ENCODE assay signal across 13 cellular contexts in the genomic region with DNA sequence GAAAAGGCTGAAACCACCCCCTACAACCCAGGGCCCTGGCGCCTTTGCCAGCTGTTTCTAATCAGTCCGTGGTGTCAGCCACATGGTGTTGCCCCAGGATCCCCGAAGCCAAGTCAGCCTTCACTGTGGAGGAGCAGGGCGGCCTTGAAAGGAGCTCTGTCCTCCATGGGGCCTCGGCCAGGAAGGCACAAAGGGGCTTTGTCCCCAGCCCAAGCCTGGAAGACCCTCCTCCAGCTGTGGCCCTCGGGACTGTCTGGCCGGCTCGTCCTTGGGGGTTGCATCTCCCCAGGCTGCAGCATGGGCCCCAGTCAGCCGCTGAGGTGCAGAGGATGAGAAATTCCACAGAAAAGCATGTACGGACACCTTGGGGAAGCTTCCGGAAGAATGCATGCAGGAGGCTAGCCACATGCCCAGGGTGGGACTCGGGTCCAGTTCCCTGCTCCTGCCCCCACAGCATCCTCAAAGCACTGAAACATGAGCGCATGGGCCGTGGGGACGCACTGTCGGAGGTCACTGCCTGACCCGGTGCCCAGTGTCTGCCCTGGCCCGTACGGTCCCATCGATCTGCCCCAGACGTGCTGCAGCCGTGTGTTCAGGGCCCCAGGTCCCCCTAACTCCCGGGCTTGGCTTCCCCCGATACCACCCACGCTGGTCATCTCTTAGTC. TPM values are rescaled to one million over a fixed set of nuclear protein-coding genes. Genes with fewer than 3 reads are reported as not detected.
DNase-seq lines count a peak whose midpoint lies in the region; ATAC-seq lines count a peak whose summit lies in the region.
"Had no signal": no experiment of that assay in that cellular context is flagged by ENCODE, and none has a peak within 500 bp of the region (broad histone marks: within the 10 kb centered on the region; RNA-seq: fewer than 3 reads in every experiment).

No MANE protein-coding gene starts in this region.

- no peaks in the 10 kb centered on the region for H3K9me3 ChIP-seq in HAP-1

- H3K36me3 ChIP-seq in HAP-1 (replicated peaks) = no peaks in the 10 kb centered on the region

- no peak overlapping the region for H3K4me3 ChIP-seq in HAP-1

- peaks cover 5% of the 10 kb centered on the region for H3K27me3 Mint-ChIP-seq in activated T-helper 17 cell treated with anti-CD3 and anti-CD28 coated beads, Interleukin-2, amount 50 U/mL, for 72 hours

- ATAC-seq in activated T-helper 17 cell treated with anti-CD3 and anti-CD28 coated beads, Interleukin-2, amount 50 U/mL, for 72 hours (replicated peaks) = no peak
- ATAC-seq: natural killer cell had no signal

- H3K9me3 Mint-ChIP-seq in activated T-helper 17 cell treated with anti-CD3 and anti-CD28 coated beads, Interleukin-2, amount 50 U/mL, for 72 hours = no peaks in the 10 kb centered on the region
- H3K9me3 Mint-ChIP-seq: natural killer cell had no signal

- no peaks in the 10 kb centered on the region for H3K4me1 ChIP-seq in HAP-1

- peaks cover 5% of the 10 kb centered on the region for H3K4me1 Mint-ChIP-seq in activated T-helper 17 cell treated with anti-CD3 and anti-CD28 coated beads, Interleukin-2, amount 50 U/mL, for 72 hours
- H3K4me1 Mint-ChIP-seq: natural killer cell had no signal

- no peaks in the 10 kb centered on the region for H3K27me3 ChIP-seq in HAP-1 (ENCODE audit: low read depth)

- no peak overlapping the region for H3K27ac Mint-ChIP-seq in activated T-helper 17 cell treated with anti-CD3 and anti-CD28 coated beads, Interleukin-2, amount 50 U/mL, for 72 hours
- H3K27ac Mint-ChIP-seq: natural killer cell had no signal

- peak; percentile 50 for DNase-seq in Daoy (ENCODE audit: low read depth)
- DNase-seq in SK-MEL-5 (ENCODE audit: low read depth, low spot score) = peak; percentile 66
- peak; percentile 83 for DNase-seq in globus pallidus (ENCODE audit: low spot score)
- peak; percentile 60 for DNase-seq in retina
- no peak for DNase-seq in HAP-1 (ENCODE audit: low spot score in 2 of 2)
- no peak for DNase-seq in NOMO-1 (lab: John Stamatoyannopoulos, UW; ENCODE audit: unreplicated experiment in 2 of 2)
- DNase-seq in dermis blood vessel endothelial cell = no peak
- DNase-seq: activated CD4-positive, alpha-beta T cell treated with anti-CD3 and anti-CD28 coated beads for 1 hour; activated gamma-delta T cell; effector CD8-positive, alpha-beta T cell; natural killer cell; stimulated activated naive CD4-positive, alpha-beta T cell had no signal

- in situ Hi-C loops in SK-MEL-5 (cut with HindIII; ENCODE audit: low pct_unique_long_range_greater_than_20kb, low sequenced_read_pairs) (no loop called here), HAP-1 (cut with MboI; ENCODE audit: low sequenced_read_pairs) (no loop called here)

- no peaks in the 10 kb centered on the region for H3K36me3 Mint-ChIP-seq in activated T-helper 17 cell treated with anti-CD3 and anti-CD28 coated beads, Interleukin-2, amount 50 U/mL, for 72 hours (ENCODE audit: low read depth)
- H3K36me3 Mint-ChIP-seq: natural killer cell had no signal

- H3K4me3 Mint-ChIP-seq in activated T-helper 17 cell treated with anti-CD3 and anti-CD28 coated beads, Interleukin-2, amount 50 U/mL, for 72 hours = no peak overlapping the region
- H3K4me3 Mint-ChIP-seq: natural killer cell had no signal

RNA-seq across cellular contexts. Expression of gene POFUT2, which starts 38.6 kb away (rescaled TPM):
- total RNA-seq in Daoy (2014; rRNA removed; shearing (Covaris generic)) = 22.6 and 27.3 TPM in 2 replicates
- 14.3 and 15.8 TPM in 2 replicates for total RNA-seq in SK-MEL-5 (2014; rRNA removed; shearing (Covaris generic))
- polyA plus RNA-seq in SK-MEL-5 (2015; cell fraction: cytosol; rRNA removed) = 31.9 and 34.3 TPM in 2 replicates
- 148 and 205 TPM in 2 replicates for polyA plus RNA-seq in SK-MEL-5 (2015; cell fraction: nucleus; rRNA removed)
- 10 to 100 TPM; 12.0 to 22.8 TPM for total RNA-seq in activated T-helper 17 cell treated with anti-CD3 and anti-CD28 coated beads, Interleukin-2, amount 50 U/mL, for 72 hours
- 19.4 and 31.0 TPM in 2 replicates for total RNA-seq in dermis blood vessel endothelial cell

Comparison
In these comparisons a context has a peak if more than half of its experiments do, and no peak if none do; other contexts are left out.
1. DNase-seq: peak in Daoy (single experiment), SK-MEL-5 (single experiment), globus pallidus (single experiment) and retina (single experiment); none in HAP-1 (0 of 2), NOMO-1 (0 of 2) and dermis blood vessel endothelial cell (single experiment).